ENCODE assay signal across 17 cellular contexts in the genomic region with DNA sequence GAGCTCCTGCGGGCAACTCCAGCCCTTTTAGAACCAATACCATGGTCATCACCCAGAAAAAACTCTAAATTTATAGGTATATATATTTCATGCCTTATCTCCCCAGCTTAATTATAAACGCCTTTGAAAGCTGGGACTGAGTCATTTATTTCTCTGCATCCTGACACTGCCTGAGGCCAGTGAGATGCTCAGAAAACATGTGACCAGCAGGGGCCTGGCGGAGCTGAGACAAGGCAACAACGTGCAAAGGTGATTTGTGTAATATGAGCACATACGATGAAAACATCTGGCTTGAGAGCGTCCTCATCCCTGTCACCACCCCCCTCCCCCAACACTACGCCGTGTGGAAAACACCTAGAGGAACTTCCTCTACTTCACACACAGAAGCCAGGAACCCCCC. TPM values are rescaled to one million over a fixed set of nuclear protein-coding genes. Genes with fewer than 3 reads are reported as not detected.
DNase-seq lines count a peak whose midpoint lies in the region; FAIRE-seq and TF ChIP-seq lines count a peak whose summit lies in the region.
"Had no signal": no experiment of that assay in that cellular context is flagged by ENCODE, and none has a peak within 500 bp of the region (broad histone marks: within the 10 kb centered on the region; RNA-seq: fewer than 3 reads in every experiment).

No MANE protein-coding gene starts in this region.

- no peaks in the 10 kb centered on the region for H3K9me3 Mint-ChIP-seq in osteocyte (ENCODE audit: unreplicated experiment)
- H3K9me3 Mint-ChIP-seq: activated naive CD8-positive, alpha-beta T cell treated with anti-CD3 and anti-CD28 coated beads, Interleukin-2, amount 50 U/mL, for 24 hours; dendritic cell treated with granulocyte-macrophage colony-stimulating factor and Interleukin-4, amounts not matched to agents 40 ng/mL and 50 ng/mL, for 4 days; immature natural killer cell had no signal

- peaks cover 69% of the 10 kb centered on the region for H3K4me1 Mint-ChIP-seq in osteocyte (ENCODE audit: unreplicated experiment)
- H3K4me1 Mint-ChIP-seq: naive B cell had no signal

- no peaks in the 10 kb centered on the region for H3K23me2 ChIP-seq in H1 (ENCODE audit: low read depth, low read length)

- no peak overlapping the region for H3K56ac ChIP-seq in H1 (replicated peaks; ENCODE audit: insufficient read length, low read depth, low read length)

- H4K20me1 ChIP-seq in H1 (replicated peaks in 1 of 2; ENCODE audit: control insufficient read depth in 1 of 2, insufficient read depth in 2 of 2, low read length in 2 of 2), result peaks cover 4 to 6% of the 10 kb centered on the region in 2 experiments

- TF ChIP-seq EP300 in H1 (IDR thresholded peaks at IDR 0.05; ENCODE audit: borderline replicate concordance in 1 of 2, low read depth in 2 of 2, low read length in 2 of 2), result no peak

- TF ChIP-seq RAD21 in H1 (IDR thresholded peaks at IDR 0.05 in 1 of 2, conservative IDR thresholded peaks at IDR 0.05 in 1 of 2; ENCODE audit: low read depth in 2 of 2, low read length in 2 of 2), result no peak

- H3K4me3 Mint-ChIP-seq in osteocyte (ENCODE audit: unreplicated experiment), result no peak overlapping the region
- H3K4me3 Mint-ChIP-seq: activated naive CD8-positive, alpha-beta T cell treated with anti-CD3 and anti-CD28 coated beads, Interleukin-2, amount 50 U/mL, for 24 hours; dendritic cell treated with granulocyte-macrophage colony-stimulating factor and Interleukin-4, amounts not matched to agents 40 ng/mL and 50 ng/mL, for 4 days; immature natural killer cell; naive B cell had no signal

- no peak for TF ChIP-seq CTCF in H1 (IDR thresholded peaks at IDR 0.05; ENCODE audit: control extremely low read depth in 1 of 3, insufficient read depth in 1 of 3, low read depth in 1 of 3, low read length in 3 of 3)
- TF ChIP-seq CTCF in osteocyte (IDR thresholded peaks at IDR 0.05), result no peak
- no peak for TF ChIP-seq CTCF in ascending aorta (IDR thresholded peaks at IDR 0.05)

- H4K91ac ChIP-seq in H1 (replicated peaks; ENCODE audit: insufficient read length, low read length), result no peak overlapping the region

- H3K18ac ChIP-seq in H1 (ENCODE audit: extremely low read depth, low read length), result no peak overlapping the region

- intact Hi-C loops in ascending aorta (cut with DNase I), result no loop called here

- peaks cover 6 to 71% of the 10 kb centered on the region in 2 experiments for H3K79me2 ChIP-seq in H1 (ENCODE audit: control insufficient read depth in 1 of 2, insufficient read depth in 2 of 2, low read length in 2 of 2)

- peak overlapping the region; percentile 38 for H3K27ac Mint-ChIP-seq in osteocyte (ENCODE audit: unreplicated experiment)
- H3K27ac Mint-ChIP-seq: activated naive CD8-positive, alpha-beta T cell treated with anti-CD3 and anti-CD28 coated beads, Interleukin-2, amount 50 U/mL, for 24 hours; dendritic cell treated with granulocyte-macrophage colony-stimulating factor and Interleukin-4, amounts not matched to agents 40 ng/mL and 50 ng/mL, for 4 days; immature natural killer cell had no signal

- H3K4ac ChIP-seq in H1 (replicated peaks; ENCODE audit: insufficient read length, low read depth, low read length), result no peak overlapping the region

- no peak for TF ChIP-seq POLR2A in H1 (IDR thresholded peaks at IDR 0.05; ENCODE audit: control extremely low read depth in 1 of 2, low read depth in 2 of 2, low read length in 2 of 2)

- no peak for FAIRE-seq in H1 (lab: Jason Lieb, UNC)

- H3K9ac ChIP-seq in H1 (replicated peaks in 1 of 4; ENCODE audit: extremely low read depth in 1 of 4, low read depth in 3 of 4, low read length in 3 of 4), result no peak overlapping the region

- H4K8ac ChIP-seq in H1 (ENCODE audit: extremely low read depth, insufficient read depth, low read length), result 0 out of 2 replicates have a peak overlapping the region, but pooled peaks have one; percentile 17

- no peak overlapping the region for H3K23ac ChIP-seq in H1 (ENCODE audit: insufficient read length)

- H3K27me3 Mint-ChIP-seq in osteocyte (ENCODE audit: unreplicated experiment), result no peaks in the 10 kb centered on the region

- H3K79me1 ChIP-seq in H1 (ENCODE audit: low read depth, low read length), result peaks cover 14% of the 10 kb centered on the region

- H3K4me2 ChIP-seq in H1 (ENCODE audit: insufficient read depth in 1 of 2, low read depth in 2 of 2, low read length in 2 of 2), result no peak overlapping the region

- no peak overlapping the region for H2AK5ac ChIP-seq in H1 (ENCODE audit: low read depth, low read length)

- H3K4me3 ChIP-seq in H1 (ENCODE audit: extremely low read depth in 1 of 4, insufficient read depth in 2 of 4, low read depth in 3 of 4, low read length in 4 of 4), result no peak overlapping the region
- H3K4me3 ChIP-seq in ascending aorta, result no peak overlapping the region
- H3K4me3 ChIP-seq: skin epidermis had no signal

- no peak overlapping the region for H2AFZ ChIP-seq in H1 (ENCODE audit: low read length)

- no peak overlapping the region for H2BK12ac ChIP-seq in H1 (ENCODE audit: low read depth, low read length)

- POLR2A ChIA-PET in H1 (lab: Charles Lee; ENCODE audit: partially characterized antibody), result interaction anchor here (0.6 to 1.2 kb wide), 4 partner anchors 20 to 174 kb away, joined by 3 read pairs; no protein-coding TSS in a partner anchor

- 84% methylated on average over 8 of the region's 8 CpGs; no CpG with 5 or more reads in 1 of the 2 experiments for WGBS in H1 (ENCODE audit: extremely low coverage in 1 of 2, insufficient coverage in 1 of 2, insufficient read length in 1 of 2, insufficient replicate concordance in 2 of 2, low coverage in 1 of 2, low lambda C conversion rate in 2 of 2, missing lambda C conversion rate in 1 of 2), 2 experiments

- H3K9me3 ChIP-seq in H1 (ENCODE audit: insufficient read depth in 2 of 2, low read depth in 1 of 2, low read length in 1 of 2) (no peaks in the 10 kb centered on the region; a peak in 1 of 4 replicates), ascending aorta (no peaks in the 10 kb centered on the region)

- H3K27me3 ChIP-seq in H1 (replicated peaks in 1 of 4; ENCODE audit: control insufficient read depth in 3 of 4, extremely low read depth in 1 of 4, insufficient read depth in 3 of 4, low read length in 3 of 4) (no peaks in the 10 kb centered on the region), ascending aorta (no peaks in the 10 kb centered on the region)

- H3K4me1 ChIP-seq in H1 (replicated peaks in 1 of 4; ENCODE audit: control insufficient read depth in 3 of 4, insufficient read depth in 4 of 4, low read length in 3 of 4) (peaks cover 2 to 9% (median 5%) of the 10 kb centered on the region in 4 experiments; a peak in 6 of 7 replicates), ascending aorta (peaks cover under 1% of the 10 kb centered on the region in 2 donors)

- H2BK20ac ChIP-seq in H1 (ENCODE audit: low read length), result no peak overlapping the region

- peaks cover 8% of the 10 kb centered on the region for H3K36me3 Mint-ChIP-seq in osteocyte (ENCODE audit: unreplicated experiment)
- H3K36me3 Mint-ChIP-seq: immature natural killer cell, naive B cell had no signal

- no peak overlapping the region for H4K5ac ChIP-seq in H1 (ENCODE audit: insufficient read length, low read depth, low read length)

- no peak overlapping the region for H3K14ac ChIP-seq in H1 (ENCODE audit: insufficient read length)

- DNase-seq in ELF-1 (ENCODE audit: low read depth, low spot score), result peak; percentile 60
- DNase-seq in M059J (ENCODE audit: low read depth), result peak; percentile 88
- DNase-seq in H1 (ENCODE audit: low read depth in 1 of 2, low spot score in 2 of 2), result no peak
- DNase-seq in osteocyte (ENCODE audit: extremely low spot score, unreplicated experiment), result no peak
- no peak for DNase-seq in middle frontal gyrus (ENCODE audit: extremely low spot score, low spot score)
- no peak for DNase-seq in DMS53 treated with DMSO at 0.1 percent for 48 hours (lab: John Stamatoyannopoulos, UW; ENCODE audit: unreplicated experiment)
- DNase-seq in occipital lobe (lab: John Stamatoyannopoulos, UW), result no peak
- DNase-seq in ascending aorta (ENCODE audit: low spot score in 2 of 2), result no peak
- DNase-seq: activated CD4-positive, alpha-beta T cell treated with anti-CD3 and anti-CD28 coated beads for 1 hour; activated naive CD8-positive, alpha-beta T cell treated with anti-CD3 and anti-CD28 coated beads, Interleukin-2, amount 50 U/mL, for 24 hours; immature natural killer cell; KBM-7; naive B cell; NCI-H1436 had no signal

- no peak overlapping the region for H2BK120ac ChIP-seq in H1 (replicated peaks; ENCODE audit: low read depth, low read length)

- CTCF ChIA-PET in H1 (lab: Charles Lee; ENCODE audit: partially characterized antibody), result interaction anchor here (0.9 to 3.9 kb wide), 5 partner anchors 9 to 77 kb away, joined by 3 to 20 read pairs (median 4); a partner anchor contains a TSS

- H3K36me3 ChIP-seq in H1 (ENCODE audit: control insufficient read depth in 2 of 4, insufficient read depth in 4 of 4, low read length in 3 of 4) (no peaks in the 10 kb centered on the region), ascending aorta (no peaks in the 10 kb centered on the region)

- H3K27ac ChIP-seq in H1 (ENCODE audit: low read depth, low read length), result no peak overlapping the region
- H3K27ac ChIP-seq in ascending aorta, result no peak overlapping the region
- H3K27ac ChIP-seq: C4-2B, skin epidermis had no signal

- H2BK5ac ChIP-seq in H1 (ENCODE audit: low read depth, low read length), result no peak overlapping the region

- no peak overlapping the region for H2BK15ac ChIP-seq in H1 (ENCODE audit: low read length)

RNA-seq across cellular contexts. Expression of a gene that starts 22.7 kb away (rescaled TPM):
- 22.6 and 32.8 TPM in 2 replicates for total RNA-seq in M059J (2014; rRNA removed; shearing (Covaris generic))
- 88.4 and 94.1 TPM in 2 replicates for total RNA-seq in H1 (2021; fragmentation: NEBNext Ultra II Directional; extraction: Animal tissue kit (Norgen Biotek cat#: 25700))
- 107 and 205 TPM in 2 replicates for polyA plus RNA-seq in H1 (2011; rRNA removed)
- polyA plus RNA-seq in H1 (2011; cell fraction: cytosol; rRNA removed), result 64.0 TPM
- 91.0 TPM for polyA plus RNA-seq in H1 (2011; cell fraction: nucleus; rRNA removed)
- polyA plus RNA-seq in H1 (2012, experiment 1 of 2), result 66.9 to 74.9 TPM (median 72.0 TPM) in 4 replicates
- polyA plus RNA-seq in H1 (2012, experiment 2 of 2), result 66.3 TPM
- polyA plus RNA-seq in H1 (2013, experiment 1 of 2), result 53.1 TPM
- polyA plus RNA-seq in H1 (2013, experiment 2 of 2), result 63.6 TPM
- 85.6 and 114 TPM in 2 replicates for polyA minus RNA-seq in H1 (2011; rRNA and poly(A)+ RNA removed)
- 74.2 TPM for polyA minus RNA-seq in H1 (2011; cell fraction: cytosol; rRNA and poly(A)+ RNA removed)
- 46.8 TPM for polyA minus RNA-seq in H1 (2011; cell fraction: nucleus; rRNA and poly(A)+ RNA removed)
- total RNA-seq in osteocyte (123 and 131 TPM in 2 replicates), occipital lobe (16.7 TPM), ascending aorta (67.3 TPM)

RNA-seq across cellular contexts. Expression of a gene that starts 40.0 kb away (rescaled TPM):
- total RNA-seq in M059J (2014; rRNA removed; shearing (Covaris generic)), result 19.2 and 19.5 TPM in 2 replicates
- total RNA-seq in H1 (2021; fragmentation: NEBNext Ultra II Directional; extraction: Animal tissue kit (Norgen Biotek cat#: 25700)), result 17.2 and 17.4 TPM in 2 replicates
- 13.4 and 13.8 TPM in 2 replicates for polyA plus RNA-seq in H1 (2011; rRNA removed)
- polyA plus RNA-seq in H1 (2011; cell fraction: cytosol; rRNA removed), result 14.0 TPM
- polyA plus RNA-seq in H1 (2011; cell fraction: nucleus; rRNA removed), result 13.2 TPM
- polyA plus RNA-seq in H1 (2012, experiment 1 of 2), result 16.6 to 18.0 TPM (median 16.9 TPM) in 4 replicates
- 20.1 TPM for polyA plus RNA-seq in H1 (2012, experiment 2 of 2)
- polyA plus RNA-seq in H1 (2013, experiment 1 of 2), result 11.2 TPM
- polyA plus RNA-seq in H1 (2013, experiment 2 of 2), result 11.6 TPM
- polyA minus RNA-seq in H1 (2011; rRNA and poly(A)+ RNA removed), result 11.7 and 14.6 TPM in 2 replicates
- polyA minus RNA-seq in H1 (2011; cell fraction: cytosol; rRNA and poly(A)+ RNA removed), result 7.2 TPM
- 18.9 TPM for polyA minus RNA-seq in H1 (2011; cell fraction: nucleus; rRNA and poly(A)+ RNA removed)
- total RNA-seq in osteocyte (12.6 and 12.8 TPM in 2 replicates), occipital lobe (12.0 TPM), ascending aorta (12.1 TPM)

Comparison
In these comparisons a context has a peak if more than half of its experiments do, and no peak if none do; other contexts are left out.
1. DNase-seq: peak in ELF-1 (single experiment) and M059J (single experiment); none in H1 (0 of 2), osteocyte (single experiment), middle frontal gyrus (single experiment), DMS53 treated with DMSO at 0.1 percent for 48 hours (single experiment), occipital lobe (single experiment) and ascending aorta (0 of 2).